In genomic region chr17:43014946-43015519, GRCh38 we compare ENCODE assay signal across 10 cellular contexts. TPM values are rescaled to one million over a fixed set of nuclear protein-coding genes. Genes with fewer than 3 reads are reported as not detected.
DNase-seq lines count a peak whose midpoint lies in the region; ATAC-seq and TF ChIP-seq lines count a peak whose summit lies in the region.
"Had no signal": no experiment of that assay in that cellular context is flagged by ENCODE, and none has a peak within 500 bp of the region (broad histone marks: within the 10 kb centered on the region; RNA-seq: fewer than 3 reads in every experiment).

No MANE protein-coding gene starts in this region.

- no peak for ATAC-seq in activated T-cell treated with anti-CD3 and anti-CD28 coated beads, Interleukin-2, amount 50 U/mL, for 72 hours (replicated peaks in 1 of 2)
- ATAC-seq in central memory CD8-positive, alpha-beta T cell (replicated peaks; ENCODE audit: extremely low read depth, poor library complexity, severe bottlenecking) = no peak
- ATAC-seq in GM19467 (IDR thresholded peaks at IDR 0.05; ENCODE audit: unreplicated experiment) = no peak
- no peak for ATAC-seq in HG02981 (IDR thresholded peaks at IDR 0.05; ENCODE audit: unreplicated experiment)

- H3K27ac ChIP-seq in muscle layer of duodenum (ENCODE audit: low read length) (peak overlapping the region; percentile 57), testis (peak overlapping the region; percentile 18 to 65)

- peak overlapping the region; percentile 39 for H3K27ac Mint-ChIP-seq in activated T-cell treated with anti-CD3 and anti-CD28 coated beads, Interleukin-2, amount 50 U/mL, for 24 hours
- no peak overlapping the region for H3K27ac Mint-ChIP-seq in activated T-cell treated with anti-CD3 and anti-CD28 coated beads, Interleukin-2, amount 50 U/mL, for 72 hours
- peak overlapping the region; percentile 20 for H3K27ac Mint-ChIP-seq in central memory CD8-positive, alpha-beta T cell (ENCODE audit: low read depth)

- H3K4me1 Mint-ChIP-seq in activated T-cell treated with anti-CD3 and anti-CD28 coated beads, Interleukin-2, amount 50 U/mL, for 24 hours (ENCODE audit: low read depth) = peaks cover 30% of the 10 kb centered on the region
- peaks cover 7% of the 10 kb centered on the region for H3K4me1 Mint-ChIP-seq in activated T-cell treated with anti-CD3 and anti-CD28 coated beads, Interleukin-2, amount 50 U/mL, for 72 hours (ENCODE audit: low read depth)
- peaks cover 17% of the 10 kb centered on the region for H3K4me1 Mint-ChIP-seq in central memory CD8-positive, alpha-beta T cell

- H3K4me1 ChIP-seq in muscle layer of duodenum (ENCODE audit: control insufficient read depth in 1 of 2, insufficient read depth in 2 of 2, low read length in 2 of 2) (peaks cover 17 to 53% of the 10 kb centered on the region in 2 donors), testis (peaks cover 64% of the 10 kb centered on the region)

- no peaks in the 10 kb centered on the region for H3K27me3 ChIP-seq in muscle layer of duodenum (ENCODE audit: low read depth, low read length)
- H3K27me3 ChIP-seq in testis = no peaks in the 10 kb centered on the region

- H3K9me3 ChIP-seq in muscle layer of duodenum (ENCODE audit: control insufficient read depth in 1 of 2, low read length in 2 of 2) (no peaks in the 10 kb centered on the region), testis (no peaks in the 10 kb centered on the region)

- H3K27me3 Mint-ChIP-seq in activated T-cell treated with anti-CD3 and anti-CD28 coated beads, Interleukin-2, amount 50 U/mL, for 24 hours = no peaks in the 10 kb centered on the region
- H3K27me3 Mint-ChIP-seq in activated T-cell treated with anti-CD3 and anti-CD28 coated beads, Interleukin-2, amount 50 U/mL, for 72 hours (ENCODE audit: low read depth) = no peaks in the 10 kb centered on the region
- no peaks in the 10 kb centered on the region for H3K27me3 Mint-ChIP-seq in central memory CD8-positive, alpha-beta T cell

- intact Hi-C loops in testis (cut with DNase I; ENCODE audit: low total_unique reads) = no loop called here

- H3K36me3 ChIP-seq in muscle layer of duodenum (ENCODE audit: control insufficient read depth in 1 of 2, insufficient read depth in 2 of 2, low read length in 2 of 2) (peaks cover 21 to 52% of the 10 kb centered on the region in 2 donors), testis (ENCODE audit: low read depth, missing control alignments) (no peaks in the 10 kb centered on the region)

- H3K9me3 Mint-ChIP-seq in activated T-cell treated with anti-CD3 and anti-CD28 coated beads, Interleukin-2, amount 50 U/mL, for 24 hours = no peaks in the 10 kb centered on the region
- no peaks in the 10 kb centered on the region for H3K9me3 Mint-ChIP-seq in activated T-cell treated with anti-CD3 and anti-CD28 coated beads, Interleukin-2, amount 50 U/mL, for 72 hours
- no peaks in the 10 kb centered on the region for H3K9me3 Mint-ChIP-seq in central memory CD8-positive, alpha-beta T cell

- H3K4me3 Mint-ChIP-seq in activated T-cell treated with anti-CD3 and anti-CD28 coated beads, Interleukin-2, amount 50 U/mL, for 24 hours = no peak overlapping the region
- no peak overlapping the region for H3K4me3 Mint-ChIP-seq in activated T-cell treated with anti-CD3 and anti-CD28 coated beads, Interleukin-2, amount 50 U/mL, for 72 hours
- H3K4me3 Mint-ChIP-seq in central memory CD8-positive, alpha-beta T cell = no peak overlapping the region

- H3K4me3 ChIP-seq in muscle layer of duodenum (ENCODE audit: low read depth in 1 of 2, low read length in 2 of 2) (no peak overlapping the region), testis (no peak overlapping the region)

- 56 to 66% methylated on average over 7 of the region's 7 CpGs for WGBS in testis, 2 donors

- TF ChIP-seq CTCF in testis (IDR thresholded peaks at IDR 0.05) = no peak

- DNase-seq in activated T-cell treated with anti-CD3 and anti-CD28 coated beads, Interleukin-2, amount 50 U/mL, for 24 hours = no peak
- no peak for DNase-seq in activated T-cell treated with anti-CD3 and anti-CD28 coated beads, Interleukin-2, amount 50 U/mL, for 72 hours
- DNase-seq in central memory CD8-positive, alpha-beta T cell (ENCODE audit: low spot score in 2 of 2) = no peak
- DNase-seq in testis = no peak
- no peak for DNase-seq in retina
- DNase-seq: NCI-H1105 treated with DMSO at 0.1 percent for 48 hours, T-helper 9 cell had no signal

- peaks cover 45% of the 10 kb centered on the region for H3K36me3 Mint-ChIP-seq in activated T-cell treated with anti-CD3 and anti-CD28 coated beads, Interleukin-2, amount 50 U/mL, for 24 hours (ENCODE audit: low read depth)
- peaks cover 0 to 3% of the 10 kb centered on the region in 2 donors for H3K36me3 Mint-ChIP-seq in activated T-cell treated with anti-CD3 and anti-CD28 coated beads, Interleukin-2, amount 50 U/mL, for 72 hours (ENCODE audit: insufficient read depth in 2 of 2)
- H3K36me3 Mint-ChIP-seq in central memory CD8-positive, alpha-beta T cell (ENCODE audit: insufficient read depth) = peaks cover 20% of the 10 kb centered on the region

- TF ChIP-seq POLR2A in testis (IDR thresholded peaks at IDR 0.05) = no peak

RNA-seq across cellular contexts. Expression of gene VAT1, which starts 7.2 kb away (rescaled TPM):
- 10 to 100 TPM; 13.2 to 23.2 TPM for total RNA-seq in activated T-cell treated with anti-CD3 and anti-CD28 coated beads, Interleukin-2, amount 50 U/mL, for 72 hours
- total RNA-seq in testis = 100 to 1,000 TPM; 201 to 277 TPM
- polyA plus RNA-seq in testis (ENCODE audit: insufficient read depth, low read depth, low replicate concordance) = 204 TPM

RNA-seq across cellular contexts. Expression of gene IFI35, which starts 8.4 kb away (rescaled TPM):
- total RNA-seq in activated T-cell treated with anti-CD3 and anti-CD28 coated beads, Interleukin-2, amount 50 U/mL, for 72 hours = 10 to 100 TPM; 28.3 to 63.3 TPM
- 10 to 100 TPM in 1 of 2 donors, 1 to 10 TPM in 1; 8.0 to 12.7 TPM for total RNA-seq in testis
- polyA plus RNA-seq in testis (ENCODE audit: insufficient read depth, low read depth, low replicate concordance) = 15.0 TPM

RNA-seq across cellular contexts. Expression of gene RND2, which starts 10.0 kb away (rescaled TPM):
- not detected for total RNA-seq in activated T-cell treated with anti-CD3 and anti-CD28 coated beads, Interleukin-2, amount 50 U/mL, for 72 hours
- total RNA-seq in testis = 10 to 100 TPM; 15.7 to 33.1 TPM
- 48.7 TPM for polyA plus RNA-seq in testis (ENCODE audit: insufficient read depth, low read depth, low replicate concordance)

RNA-seq across cellular contexts. Expression of gene RPL27, which starts 16.8 kb away (rescaled TPM):
- total RNA-seq in activated T-cell treated with anti-CD3 and anti-CD28 coated beads, Interleukin-2, amount 50 U/mL, for 72 hours = 1,000 to 10,000 TPM; 1,142 to 1,191 TPM
- 100 to 1,000 TPM; 457 to 634 TPM for total RNA-seq in testis
- polyA plus RNA-seq in testis (ENCODE audit: insufficient read depth, low read depth, low replicate concordance) = 1,036 TPM

RNA-seq across cellular contexts. Expression of gene RUNDC1, which starts 34.7 kb away (rescaled TPM):
- total RNA-seq in activated T-cell treated with anti-CD3 and anti-CD28 coated beads, Interleukin-2, amount 50 U/mL, for 72 hours = 10 to 100 TPM in 1 of 2 donors, 1 to 10 TPM in 1; 10.0 to 11.5 TPM
- 10 to 100 TPM; 18.5 to 20.2 TPM for total RNA-seq in testis
- polyA plus RNA-seq in testis (ENCODE audit: insufficient read depth, low read depth, low replicate concordance) = 17.5 TPM

Comparison
In these comparisons a context has a peak if more than half of its experiments do, and no peak if none do; other contexts are left out.
1. RNA of gene VAT1, which starts 7.2 kb away (total RNA-seq): 201 to 277 TPM in testis; 13.2 to 23.2 TPM in activated T-cell treated with anti-CD3 and anti-CD28 coated beads, Interleukin-2, amount 50 U/mL, for 72 hours; every median in the first group is over 4 times any median in the second.
2. RNA of gene RND2, which starts 10.0 kb away (total RNA-seq): 15.7 to 33.1 TPM in testis; not detected in activated T-cell treated with anti-CD3 and anti-CD28 coated beads, Interleukin-2, amount 50 U/mL, for 72 hours; every median in the first group is over 10 times any median in the second.